ENCODE assay signal across 27 cellular contexts in the genomic region with DNA sequence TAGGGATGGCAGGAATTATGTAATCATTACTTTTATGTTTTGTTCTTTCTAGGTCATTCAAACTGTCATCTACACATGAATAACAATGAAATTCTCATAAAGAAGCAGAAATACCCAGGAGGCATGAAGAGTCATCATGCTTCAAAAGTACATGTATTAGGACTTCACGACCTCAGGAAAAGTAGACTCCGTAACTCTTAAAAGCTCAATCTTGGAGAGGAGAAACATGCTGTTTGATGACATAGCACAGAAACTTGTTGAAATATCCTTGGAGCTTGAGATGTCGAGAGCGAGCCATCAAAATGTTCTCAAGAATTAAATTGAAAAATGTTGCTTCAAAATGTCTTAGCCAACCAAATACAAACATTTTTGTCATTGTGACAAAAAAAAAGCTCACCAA. TPM values are rescaled to one million over a fixed set of nuclear protein-coding genes. Genes with fewer than 3 reads are reported as not detected.
DNase-seq lines count a peak whose midpoint lies in the region; ATAC-seq and TF ChIP-seq lines count a peak whose summit lies in the region.
"Had no signal": no experiment of that assay in that cellular context is flagged by ENCODE, and none has a peak within 500 bp of the region (broad histone marks: within the 10 kb centered on the region; RNA-seq: fewer than 3 reads in every experiment).

No MANE protein-coding gene starts in this region.

- intact Hi-C loops in Right ventricle myocardium superior (cut with DNase I), result no loop called here
- intact Hi-C loops in left ventricle myocardium inferior (cut with micrococcal nuclease), result no loop called here
- intact Hi-C loops in thyroid gland (cut with DNase I), result no loop called here

- DNase-seq in Right ventricle myocardium superior, result no peak
- no peak for DNase-seq in left ventricle myocardium inferior
- DNase-seq in OCI-M1 (lab: John Stamatoyannopoulos, UW), result peak; percentile 11
- peak; percentile 14 for DNase-seq in fibroblast of mammary gland (ENCODE audit: low read depth)
- no peak for DNase-seq in thyroid gland
- no peak for DNase-seq in NCI-H2081 treated with DMSO at 0.1 percent for 48 hours (lab: John Stamatoyannopoulos, UW)
- DNase-seq in RPMI8226, result no peak
- DNase-seq: CD4-positive, CD25-positive, alpha-beta regulatory T cell; DND-41; H9; HFFc6; Kasumi-1; NCI-H1092 treated with DMSO at 0.1 percent for 48 hours; NCI-H1436; NCI-H187; NCI-H524 treated with DMSO at 0.1 percent for 48 hours; NCI-H82; NK-92 treated with Interleukin-12 subunit alpha and Interleukin-12 subunit beta, amount 100 ng/mL, for 24 hours; PC-9; SIG-M5; SK-N-SH; SW 1271 had no signal

- H3K27ac ChIP-seq in left ventricle myocardium inferior (replicated peaks), result no peak overlapping the region
- peak overlapping the region; percentile 50 to 55 (median 53) for H3K27ac ChIP-seq in thyroid gland
- H3K27ac ChIP-seq: BLaER1, PC-9, RWPE1 had no signal

- H3K4me1 ChIP-seq in left ventricle myocardium inferior, result no peaks in the 10 kb centered on the region
- peaks cover 15% of the 10 kb centered on the region in 2 donors for H3K4me1 ChIP-seq in thyroid gland
- H3K4me1 ChIP-seq: BLaER1 had no signal

- no peaks in the 10 kb centered on the region for H3K9me3 ChIP-seq in left ventricle myocardium inferior (replicated peaks)
- H3K9me3 ChIP-seq in thyroid gland, result no peaks in the 10 kb centered on the region
- H3K9me3 ChIP-seq: BLaER1, SK-N-SH had no signal

- H3K27me3 ChIP-seq in left ventricle myocardium inferior (ENCODE audit: low read depth), result peaks cover 9% of the 10 kb centered on the region
- no peaks in the 10 kb centered on the region for H3K27me3 ChIP-seq in thyroid gland
- H3K27me3 ChIP-seq: BLaER1 had no signal

- no peak overlapping the region for H3K4me3 ChIP-seq in left ventricle myocardium inferior
- no peak overlapping the region for H3K4me3 ChIP-seq in fibroblast of mammary gland (ENCODE audit: control insufficient read depth, low read depth, low read length)
- no peak overlapping the region for H3K4me3 ChIP-seq in thyroid gland (replicated peaks in 1 of 3)
- H3K4me3 ChIP-seq: BLaER1, GM23338, K562, PC-9 had no signal

- no peak for TF ChIP-seq CTCF in left ventricle myocardium inferior (IDR thresholded peaks at IDR 0.05; ENCODE audit: borderline replicate concordance)
- TF ChIP-seq CTCF in fibroblast of mammary gland (conservative IDR thresholded peaks at IDR 0.05; ENCODE audit: control insufficient read depth, insufficient read depth, low read depth, low read length), result no peak
- TF ChIP-seq CTCF in thyroid gland (IDR thresholded peaks at IDR 0.05), result no peak

- WGBS in thyroid gland, 2 donors, result 31 to 45% methylated on average over 4 of the region's 4 CpGs

- no peak for TF ChIP-seq POLR2A in thyroid gland (IDR thresholded peaks at IDR 0.05)

- H3K36me3 ChIP-seq in left ventricle myocardium inferior (no peaks in the 10 kb centered on the region), thyroid gland (no peaks in the 10 kb centered on the region)
- H3K36me3 ChIP-seq: BLaER1 had no signal

- ATAC-seq in Right ventricle myocardium superior (ENCODE audit: poor library complexity), result peak; percentile 45
- no peak for ATAC-seq in GM18870 (IDR thresholded peaks at IDR 0.05; ENCODE audit: unreplicated experiment)

RNA-seq across cellular contexts. Expression of gene ANKEF1, which starts 28.3 kb away (rescaled TPM):
- total RNA-seq in Right ventricle myocardium superior, result 0.73 TPM
- total RNA-seq in left ventricle myocardium inferior, result 1.3 TPM
- total RNA-seq in thyroid gland, result 10 to 100 TPM; 10.1 to 14.2 (median 11.5) TPM
- total RNA-seq: HFFc6 had no signal

Comparison
In these comparisons a context has a peak if more than half of its experiments do, and no peak if none do; other contexts are left out.
1. DNase-seq: peak in OCI-M1 (single experiment) and fibroblast of mammary gland (single experiment); none in Right ventricle myocardium superior (single experiment), left ventricle myocardium inferior (single experiment), thyroid gland (0 of 2), NCI-H2081 treated with DMSO at 0.1 percent for 48 hours (single experiment) and RPMI8226 (single experiment).